Comparison of ENCODE assay signal across 21 cellular contexts in genomic region chr11:62140302-62141110, GRCh38. TPM values are rescaled to one million over a fixed set of nuclear protein-coding genes. Genes with fewer than 3 reads are reported as not detected.
"Had no signal": no experiment of that assay in that cellular context is flagged by ENCODE, and none has a peak within 500 bp of the region (broad histone marks: within the 10 kb centered on the region; RNA-seq: fewer than 3 reads in every experiment).

No MANE protein-coding gene starts in this region.

- H3K4me3 Mint-ChIP-seq: activated naive CD4-positive, alpha-beta T cell treated with anti-CD3 and anti-CD28 coated beads for 36 hours; memory B cell; naive thymus-derived CD8-positive, alpha-beta T cell had no signal

- H3K4me1 Mint-ChIP-seq: memory B cell had no signal

- H3K4me3 ChIP-seq: adrenal gland, cardiac muscle cell, colonic mucosa, esophagus muscularis mucosa, hepatocyte, left ventricle myocardium inferior had no signal

- H3K27me3 Mint-ChIP-seq: memory B cell; naive thymus-derived CD8-positive, alpha-beta T cell had no signal

- DNase-seq: activated CD4-positive, alpha-beta T cell treated with anti-CD3 and anti-CD28 coated beads, Interleukin-2, amount 50 U/mL, for 48 hours; activated naive CD4-positive, alpha-beta T cell treated with anti-CD3 and anti-CD28 coated beads for 36 hours; colonic mucosa; left ventricle myocardium inferior; naive thymus-derived CD8-positive, alpha-beta T cell; stimulated activated CD4-positive, alpha-beta T cell treated with anti-CD3 and anti-CD28 coated beads, Interleukin-15, amount 100 ng/mL, for 24 hours; stimulated activated CD4-positive, alpha-beta T cell treated with anti-CD3 and anti-CD28 coated beads, Interleukin-4, amount 100 ng/mL, for 1 hour; stimulated activated naive CD4-positive, alpha-beta T cell; substantia nigra; SW 1271; trophoblast cell had no signal

- H3K9me3 Mint-ChIP-seq: activated naive CD4-positive, alpha-beta T cell treated with anti-CD3 and anti-CD28 coated beads for 36 hours; memory B cell; naive thymus-derived CD8-positive, alpha-beta T cell had no signal

- H3K4me1 ChIP-seq: adrenal gland, colonic mucosa, esophagus muscularis mucosa, left ventricle myocardium inferior had no signal

- H3K27ac ChIP-seq: adrenal gland, cardiac muscle cell, colonic mucosa, esophagus muscularis mucosa, hepatocyte, left ventricle myocardium inferior had no signal

- ATAC-seq: naive thymus-derived CD8-positive, alpha-beta T cell had no signal

- H3K27ac Mint-ChIP-seq: activated naive CD4-positive, alpha-beta T cell treated with anti-CD3 and anti-CD28 coated beads for 36 hours; memory B cell; naive thymus-derived CD8-positive, alpha-beta T cell had no signal

- H3K27me3 ChIP-seq: adrenal gland, cardiac muscle cell, colonic mucosa, esophagus muscularis mucosa, hepatocyte had no signal

- H3K9me3 ChIP-seq: adrenal gland, colonic mucosa, esophagus muscularis mucosa, left ventricle myocardium inferior had no signal

RNA-seq across cellular contexts. Expression of gene SCGB1D1, which starts 49.5 kb away (rescaled TPM):
- total RNA-seq: activated naive CD4-positive, alpha-beta T cell treated with anti-CD3 and anti-CD28 coated beads for 36 hours; adrenal gland; cardiac muscle cell; colonic mucosa; esophagus muscularis mucosa; hepatocyte; left ventricle myocardium inferior; mucosa of gallbladder; naive thymus-derived CD8-positive, alpha-beta T cell; SK-MEL-5; skeletal muscle tissue; T-helper 2 cell treated with Interferon-gamma antibody and Interleukin-4, amounts not matched to agents 100 ng/mL and 5 ng/mL, for 36 hours had no signal
- polyA plus RNA-seq: adrenal gland; cardiac muscle cell; hepatocyte; keratinocyte; naive thymus-derived CD8-positive, alpha-beta T cell had no signal
